Comparison of ENCODE assay signal across 26 cellular contexts in genomic region chr6:17967668-17968067, GRCh38. TPM values are rescaled to one million over a fixed set of nuclear protein-coding genes. Genes with fewer than 3 reads are reported as not detected.
A peak's percentile ranks its signal among the peaks of the same experiment; 100 is the strongest.
DNase-seq lines count a peak whose midpoint lies in the region; ATAC-seq and TF ChIP-seq lines count a peak whose summit lies in the region.
"Had no signal": no experiment of that assay in that cellular context is flagged by ENCODE, and none has a peak within 500 bp of the region (broad histone marks: within the 10 kb centered on the region; RNA-seq: fewer than 3 reads in every experiment).

No MANE protein-coding gene starts in this region.

- TF ChIP-seq CTCF in RWPE2 (IDR thresholded peaks at IDR 0.05; ENCODE audit: poor library complexity, severe bottlenecking), result no peak
- no peak for TF ChIP-seq CTCF in glutamatergic neuron (IDR thresholded peaks at IDR 0.05; ENCODE audit: partially characterized antibody, unreplicated experiment)

- peak overlapping the region; percentile 25 for H3K27ac Mint-ChIP-seq in glutamatergic neuron (ENCODE audit: unreplicated experiment)
- H3K27ac Mint-ChIP-seq in natural killer cell treated with Interleukin-12 subunit alpha and Interleukin-12 subunit beta and Interleukin-15 and Interleukin-18, amount 100 ng/mL, for 72 hours, result no peak overlapping the region
- H3K27ac Mint-ChIP-seq: activated CD8-positive, alpha-beta T cell treated with anti-CD3 and anti-CD28 coated beads, Interleukin-2, amount 10 ng/mL, durations not matched to agents 7 days and 5 days; activated naive CD8-positive, alpha-beta T cell; dendritic cell treated with granulocyte-macrophage colony-stimulating factor and Interleukin-4, amounts not matched to agents 40 ng/mL and 50 ng/mL, for 4 days; endodermal cell; stimulated activated memory B cell treated with anti-CD40 and anti-IgM and Interleukin-4, amounts not matched to agents 10 μg/mL and 1 μg/mL and 100 μg/mL, for 72 hours; T-helper 2 cell treated with Interferon-gamma antibody and Interleukin-4, amounts not matched to agents 5 μg/mL and 100 μg/mL, for 36 hours had no signal

- in situ Hi-C loops in G401 (cut with HindIII; ENCODE audit: low sequenced_read_pairs), result no loop called here

- H3K4me1 ChIP-seq in RWPE2 (ENCODE audit: insufficient read depth, poor library complexity, severe bottlenecking) (peaks cover 37% of the 10 kb centered on the region), trophoblast cell (ENCODE audit: control insufficient read depth in 1 of 2, insufficient read depth in 2 of 2, low read length in 2 of 2) (peaks cover 11 to 15% of the 10 kb centered on the region in 2 experiments)

- H3K79me2 ChIP-seq in trophoblast cell (ENCODE audit: control insufficient read depth, insufficient read depth, low read length, poor library complexity), result no peaks in the 10 kb centered on the region

- no peak overlapping the region for H4K91ac ChIP-seq in trophoblast cell (ENCODE audit: low read depth, low read length)

- no peak overlapping the region for H4K12ac ChIP-seq in trophoblast cell (ENCODE audit: low read depth, low read length)

- no peaks in the 10 kb centered on the region for H3K36me3 Mint-ChIP-seq in glutamatergic neuron (ENCODE audit: unreplicated experiment)
- H3K36me3 Mint-ChIP-seq in natural killer cell treated with Interleukin-12 subunit alpha and Interleukin-12 subunit beta and Interleukin-15 and Interleukin-18, amount 100 ng/mL, for 72 hours, result no peaks in the 10 kb centered on the region
- H3K36me3 Mint-ChIP-seq: activated naive CD8-positive, alpha-beta T cell; stimulated activated memory B cell treated with anti-CD40 and anti-IgM and Interleukin-4, amounts not matched to agents 10 μg/mL and 1 μg/mL and 100 μg/mL, for 72 hours had no signal

- ATAC-seq in RWPE2 (ENCODE audit: low read depth) (no peak), HG03342 (IDR thresholded peaks at IDR 0.05; ENCODE audit: unreplicated experiment) (no peak)
- ATAC-seq in natural killer cell treated with Interleukin-12 subunit alpha and Interleukin-12 subunit beta and Interleukin-15 and Interleukin-18, amount 100 ng/mL, for 72 hours, result no peak
- ATAC-seq: activated CD8-positive, alpha-beta T cell treated with anti-CD3 and anti-CD28 coated beads, Interleukin-2, amount 10 ng/mL, durations not matched to agents 7 days and 5 days; esophagus mucosa; left cardiac atrium; stimulated activated memory B cell treated with anti-CD40 and anti-IgM and Interleukin-4, amounts not matched to agents 10 μg/mL and 1 μg/mL and 100 μg/mL, for 72 hours; upper lobe of right lung had no signal

- no peak overlapping the region for H2BK12ac ChIP-seq in trophoblast cell (ENCODE audit: low read length)

- H3K4me3 ChIP-seq in RWPE2 (ENCODE audit: severe bottlenecking) (no peak overlapping the region), trophoblast cell (ENCODE audit: low read depth, low read length) (no peak overlapping the region)
- H3K4me3 ChIP-seq: hepatocyte, upper lobe of right lung had no signal

- no peak overlapping the region for H4K8ac ChIP-seq in trophoblast cell (ENCODE audit: low read depth, low read length)

- no peak overlapping the region for H3K14ac ChIP-seq in trophoblast cell (ENCODE audit: low read length)

- no peak overlapping the region for H2BK5ac ChIP-seq in trophoblast cell (ENCODE audit: low read depth, low read length, poor library complexity)

- H2AFZ ChIP-seq in trophoblast cell (ENCODE audit: insufficient read depth, low read length, poor library complexity), result no peak overlapping the region
- H2AFZ ChIP-seq: hepatocyte had no signal

- H3K18ac ChIP-seq in trophoblast cell (ENCODE audit: low read length), result no peak overlapping the region

- H3K9me3 Mint-ChIP-seq in glutamatergic neuron (ENCODE audit: unreplicated experiment), result no peaks in the 10 kb centered on the region
- no peaks in the 10 kb centered on the region for H3K9me3 Mint-ChIP-seq in natural killer cell treated with Interleukin-12 subunit alpha and Interleukin-12 subunit beta and Interleukin-15 and Interleukin-18, amount 100 ng/mL, for 72 hours
- H3K9me3 Mint-ChIP-seq: central memory CD8-positive, alpha-beta T cell; dendritic cell treated with granulocyte-macrophage colony-stimulating factor and Interleukin-4, amounts not matched to agents 40 ng/mL and 50 ng/mL, for 4 days; endodermal cell; H9; stimulated activated memory B cell treated with anti-CD40 and anti-IgM and Interleukin-4, amounts not matched to agents 10 μg/mL and 1 μg/mL and 100 μg/mL, for 72 hours; T-helper 2 cell treated with Interferon-gamma antibody and Interleukin-4, amounts not matched to agents 5 μg/mL and 100 μg/mL, for 36 hours had no signal

- H3K27me3 ChIP-seq in RWPE2 (ENCODE audit: insufficient read depth, poor library complexity, severe bottlenecking) (no peaks in the 10 kb centered on the region), trophoblast cell (ENCODE audit: insufficient read depth, low read length) (no peaks in the 10 kb centered on the region)
- H3K27me3 ChIP-seq: hepatocyte, upper lobe of right lung had no signal

- no peak overlapping the region for H2AK5ac ChIP-seq in trophoblast cell (ENCODE audit: low read length)

- H3K4me2 ChIP-seq in trophoblast cell (ENCODE audit: low read length), result no peak overlapping the region
- H3K4me2 ChIP-seq: hepatocyte had no signal

- WGBS in trophoblast cell (ENCODE audit: extremely low coverage, insufficient coverage, insufficient read length), result no CpG with 5 or more reads among the region's 2 CpGs

- peak; percentile 17 for DNase-seq in G401 (ENCODE audit: low spot score)
- DNase-seq in RWPE2 (ENCODE audit: low spot score), result no peak
- DNase-seq in glutamatergic neuron, result no peak
- no peak for DNase-seq in trophoblast cell
- DNase-seq in natural killer cell treated with Interleukin-12 subunit alpha and Interleukin-12 subunit beta and Interleukin-15 and Interleukin-18, amount 100 ng/mL, for 72 hours (ENCODE audit: low spot score), result no peak
- no peak for DNase-seq in GDM1 (lab: John Stamatoyannopoulos, UW)
- DNase-seq in activated T-cell treated with anti-CD3 and anti-CD28 coated beads, Interleukin-2, amount 50 U/mL, for 48 hours, result no peak
- DNase-seq: activated CD4-positive, CD25-positive, alpha-beta regulatory T cell treated with anti-CD3 and anti-CD28 coated beads, Interleukin-2, amount 50 U/mL, for 72 hours; activated CD8-positive, alpha-beta T cell treated with anti-CD3 and anti-CD28 coated beads, Interleukin-2, amount 10 ng/mL, durations not matched to agents 7 days and 5 days; activated effector memory CD4-positive, alpha-beta T cell treated with Interleukin-2 at 50 U/mL for 16 hours; foreskin melanocyte; H9; left cardiac atrium; NCI-H146; NCI-H748 treated with DMSO at 0.1 percent for 48 hours; SHP77 treated with DMSO at 0.1 percent for 48 hours; upper lobe of right lung had no signal

- H3K9ac ChIP-seq in trophoblast cell (ENCODE audit: low read length), result no peak overlapping the region

- H3K36me3 ChIP-seq in RWPE2 (ENCODE audit: low read depth), result no peaks in the 10 kb centered on the region
- H3K36me3 ChIP-seq in trophoblast cell (ENCODE audit: control insufficient read depth in 1 of 2, insufficient read depth in 2 of 2, low read length in 2 of 2), result peaks cover 0 to 2% of the 10 kb centered on the region in 2 experiments
- H3K36me3 ChIP-seq: upper lobe of right lung had no signal

- no peaks in the 10 kb centered on the region for H3K9me3 ChIP-seq in RWPE2 (ENCODE audit: severe bottlenecking)
- H3K9me3 ChIP-seq in trophoblast cell (ENCODE audit: insufficient read depth, low read depth, low read length), result no peaks in the 10 kb centered on the region
- H3K9me3 ChIP-seq: upper lobe of right lung had no signal

- no peak overlapping the region for H2BK120ac ChIP-seq in trophoblast cell (ENCODE audit: insufficient read depth, low read length, poor library complexity)

- no peak overlapping the region for H3K4me3 Mint-ChIP-seq in glutamatergic neuron (ENCODE audit: unreplicated experiment)
- H3K4me3 Mint-ChIP-seq in natural killer cell treated with Interleukin-12 subunit alpha and Interleukin-12 subunit beta and Interleukin-15 and Interleukin-18, amount 100 ng/mL, for 72 hours, result no peak overlapping the region
- H3K4me3 Mint-ChIP-seq: activated CD8-positive, alpha-beta T cell treated with anti-CD3 and anti-CD28 coated beads, Interleukin-2, amount 10 ng/mL, durations not matched to agents 7 days and 5 days; activated naive CD8-positive, alpha-beta T cell; central memory CD8-positive, alpha-beta T cell; dendritic cell treated with granulocyte-macrophage colony-stimulating factor and Interleukin-4, amounts not matched to agents 40 ng/mL and 50 ng/mL, for 4 days; endodermal cell; H9; stimulated activated memory B cell treated with anti-CD40 and anti-IgM and Interleukin-4, amounts not matched to agents 10 μg/mL and 1 μg/mL and 100 μg/mL, for 72 hours; T-helper 2 cell treated with Interferon-gamma antibody and Interleukin-4, amounts not matched to agents 5 μg/mL and 100 μg/mL, for 36 hours had no signal

- peaks cover 25% of the 10 kb centered on the region for H3K4me1 Mint-ChIP-seq in glutamatergic neuron (ENCODE audit: low read depth, unreplicated experiment)
- H3K4me1 Mint-ChIP-seq in natural killer cell treated with Interleukin-12 subunit alpha and Interleukin-12 subunit beta and Interleukin-15 and Interleukin-18, amount 100 ng/mL, for 72 hours (ENCODE audit: low read depth in 2 of 2), result peaks cover 4 to 8% of the 10 kb centered on the region in 2 donors
- H3K4me1 Mint-ChIP-seq: central memory CD8-positive, alpha-beta T cell had no signal

- H3K27ac ChIP-seq in RWPE2 (ENCODE audit: poor library complexity, severe bottlenecking) (peak overlapping the region; percentile 20), trophoblast cell (ENCODE audit: low read depth, low read length) (no peak overlapping the region)
- H3K27ac ChIP-seq: hepatocyte, upper lobe of right lung had no signal

- H3K27me3 Mint-ChIP-seq in glutamatergic neuron (ENCODE audit: unreplicated experiment), result no peaks in the 10 kb centered on the region
- peaks cover 0 to 7% of the 10 kb centered on the region in 2 donors for H3K27me3 Mint-ChIP-seq in natural killer cell treated with Interleukin-12 subunit alpha and Interleukin-12 subunit beta and Interleukin-15 and Interleukin-18, amount 100 ng/mL, for 72 hours
- H3K27me3 Mint-ChIP-seq: dendritic cell treated with granulocyte-macrophage colony-stimulating factor and Interleukin-4, amounts not matched to agents 40 ng/mL and 50 ng/mL, for 4 days; stimulated activated memory B cell treated with anti-CD40 and anti-IgM and Interleukin-4, amounts not matched to agents 10 μg/mL and 1 μg/mL and 100 μg/mL, for 72 hours had no signal

- peak overlapping the region; percentile 15 for H3K4ac ChIP-seq in trophoblast cell (ENCODE audit: low read depth, low read length)

- H3K23ac ChIP-seq in trophoblast cell (ENCODE audit: low read length), result no peak overlapping the region

- H3K79me1 ChIP-seq in trophoblast cell (ENCODE audit: low read length), result peaks cover 4% of the 10 kb centered on the region

RNA-seq across cellular contexts. Expression of gene KIF13A, which starts 19.8 kb away (rescaled TPM):
- 9.8 and 18.3 TPM in 2 replicates for total RNA-seq in G401 (2014; rRNA removed; shearing (Covaris generic))
- 26.7 TPM for total RNA-seq in glutamatergic neuron (ENCODE audit: unreplicated experiment)
- polyA plus RNA-seq in trophoblast cell (2013), result 53.4 and 54.2 TPM in 2 replicates
- 10 to 100 TPM in 1 of 2 donors, 1 to 10 TPM in 1; 8.2 to 33.6 TPM for total RNA-seq in natural killer cell treated with Interleukin-12 subunit alpha and Interleukin-12 subunit beta and Interleukin-15 and Interleukin-18, amount 100 ng/mL, for 72 hours
- total RNA-seq: activated CD8-positive, alpha-beta T cell treated with anti-CD3 and anti-CD28 coated beads, Interleukin-2, amount 10 ng/mL, durations not matched to agents 7 days and 5 days had no signal
